In the genomic region with DNA sequence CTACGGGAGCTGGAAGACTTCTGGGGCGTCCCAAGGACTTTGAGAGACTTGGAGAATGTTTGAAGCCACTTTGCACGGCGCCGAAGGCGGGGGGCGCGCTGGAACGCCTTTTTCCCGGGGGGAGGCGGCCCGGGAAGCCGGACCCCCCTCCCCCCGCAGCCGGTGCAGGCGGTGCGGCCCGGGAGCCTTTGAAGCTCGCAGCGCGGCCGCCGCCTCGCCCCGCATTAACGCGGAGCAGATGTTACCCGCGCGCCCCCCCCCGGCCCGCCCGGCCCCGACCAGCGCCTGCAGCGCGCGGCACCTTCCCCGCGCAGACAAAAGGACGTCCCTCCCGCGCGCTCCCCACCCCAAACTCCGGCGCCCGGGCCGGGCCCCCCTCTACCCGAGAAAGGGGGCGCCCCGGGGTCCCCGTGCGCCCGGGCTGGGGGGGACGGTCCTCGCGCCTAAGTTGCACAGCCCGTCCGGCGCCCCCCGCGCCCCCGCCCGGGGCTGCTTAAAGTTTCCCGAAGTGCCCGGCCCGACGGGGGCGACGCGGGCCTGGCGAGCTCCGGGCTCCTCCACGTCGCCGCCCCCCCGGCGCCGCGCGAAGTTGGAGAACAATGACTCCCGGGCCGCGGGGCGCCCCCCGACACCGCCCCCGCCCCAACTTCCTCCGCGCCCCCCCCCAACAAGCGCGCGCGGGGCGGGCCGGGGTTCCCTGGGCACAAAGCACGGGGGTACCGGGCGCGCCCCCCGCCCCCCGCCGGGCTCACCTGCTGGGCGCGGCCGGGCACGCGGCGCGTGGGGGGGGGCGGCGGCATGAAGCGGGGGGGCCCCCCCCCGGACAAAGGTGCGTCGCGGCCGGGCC, we compare ENCODE assay signal across 8 cellular contexts. TPM values are rescaled to one million over a fixed set of nuclear protein-coding genes. Genes with fewer than 3 reads are reported as not detected.
DNase-seq lines count a peak whose midpoint lies in the region; ATAC-seq, FAIRE-seq and TF ChIP-seq lines count a peak whose summit lies in the region.

No MANE protein-coding gene starts in this region.

- H3K27me3 Mint-ChIP-seq in stimulated activated memory B cell treated with anti-CD40 and anti-IgM and Interleukin-4, amounts not matched to agents 10 μg/mL and 1 μg/mL and 100 μg/mL, for 72 hours: no peaks in the 10 kb centered on the region

- H3K4me2 ChIP-seq in HepG2 (ENCODE audit: low read depth, low read length): peak overlapping the region; percentile 77

- peaks cover 32% of the 10 kb centered on the region for H3K4me1 ChIP-seq in HepG2 (ENCODE audit: insufficient read depth, low read length)

- no peaks in the 10 kb centered on the region for H3K9me3 ChIP-seq in HepG2 (ENCODE audit: low read length)

- no TSS peak for BruUV-seq in HepG2 (replicated peaks; lab: Mats Ljungman, UMichigan)

- intact Hi-C loops in HepG2 (cut with micrococcal nuclease; ENCODE audit: unreplicated experiment): loop anchor here (5.0 kb wide), 1 partner anchor 44 kb away; the partner anchor contains the start of gene UQCR11

- peaks cover under 1 to 19% of the 10 kb centered on the region in 2 experiments; a peak in 3 of 5 replicates for H3K27me3 ChIP-seq in HepG2 (ENCODE audit: control insufficient read depth in 1 of 2, insufficient read depth in 2 of 2, low read length in 2 of 2)

- TF ChIP-seq RAD21 in HepG2 (CRISPR knock-in tag; IDR thresholded peaks at IDR 0.05): no peak

- H3K4me3 ChIP-seq in cardiac fibroblast (replicated peaks in 1 of 2; ENCODE audit: low read depth in 2 of 2, low read length in 2 of 2) (peak overlapping the region; percentile 64 to 80), HepG2 (replicated peaks in 1 of 3; ENCODE audit: insufficient read depth in 1 of 3, low read depth in 2 of 3, low read length in 3 of 3) (peak overlapping the region; percentile 77 to 85 (median 77))

- H3K9me3 Mint-ChIP-seq in stimulated activated memory B cell treated with anti-CD40 and anti-IgM and Interleukin-4, amounts not matched to agents 10 μg/mL and 1 μg/mL and 100 μg/mL, for 72 hours: no peaks in the 10 kb centered on the region

- no peak for TF ChIP-seq POLR2A in HepG2 (IDR thresholded peaks at IDR 0.05; ENCODE audit: insufficient read depth in 1 of 2, low read depth in 2 of 2, low read length in 2 of 2)

- H3K79me2 ChIP-seq in HepG2 (ENCODE audit: insufficient read depth, low read length): peaks cover 15% of the 10 kb centered on the region

- CTCF ChIA-PET in HepG2 (lab: Yijun Ruan, JAX; ENCODE audit: low intra/inter-chr PET ratio, low total read pairs): no interaction called here

- H3K36me3 Mint-ChIP-seq in stimulated activated memory B cell treated with anti-CD40 and anti-IgM and Interleukin-4, amounts not matched to agents 10 μg/mL and 1 μg/mL and 100 μg/mL, for 72 hours: peaks cover 22% of the 10 kb centered on the region

- no peak for FAIRE-seq in HepG2 (lab: Jason Lieb, UNC)

- H3K4me3 Mint-ChIP-seq in stimulated activated memory B cell treated with anti-CD40 and anti-IgM and Interleukin-4, amounts not matched to agents 10 μg/mL and 1 μg/mL and 100 μg/mL, for 72 hours: peak overlapping the region; percentile 97

- H4K20me1 ChIP-seq in HepG2 (ENCODE audit: insufficient read depth, low read length): no peaks in the 10 kb centered on the region

- TF ChIP-seq CTCF in cardiac fibroblast (IDR thresholded peaks at IDR 0.05; ENCODE audit: low read depth, low read length): no peak
- no peak for TF ChIP-seq CTCF in HepG2 (CRISPR knock-in tag; IDR thresholded peaks at IDR 0.05)

- in situ Hi-C loops in HepG2 (cut with HindIII; ENCODE audit: extremely low pct_ligation_motif_present, low pct_unique_long_range_greater_than_20kb): no loop called here

- ATAC-seq in HepG2: 0 out of 3 replicates have a peak, but pooled peaks have one; percentile 4
- ATAC-seq in stimulated activated memory B cell treated with anti-CD40 and anti-IgM and Interleukin-4, amounts not matched to agents 10 μg/mL and 1 μg/mL and 100 μg/mL, for 72 hours: peak; percentile 0
- ATAC-seq in GM18868 (IDR thresholded peaks at IDR 0.05; ENCODE audit: unreplicated experiment): no peak

- H3K27ac Mint-ChIP-seq in stimulated activated memory B cell treated with anti-CD40 and anti-IgM and Interleukin-4, amounts not matched to agents 10 μg/mL and 1 μg/mL and 100 μg/mL, for 72 hours: peak overlapping the region; percentile 87

- peak overlapping the region; percentile 75 for H3K9ac ChIP-seq in HepG2 (ENCODE audit: insufficient read depth, low read depth, low read length)

- POLR2A ChIA-PET in HepG2 (lab: Yijun Ruan, JAX): interaction anchor here (2.4 kb wide), 1 partner anchor 46 kb away, joined by 7 read pairs; the partner anchor contains the start of gene UQCR11

- WGBS in HepG2 (ENCODE audit: low lambda C conversion rate): 0% methylated on average over 8 of the region's 118 CpGs

- peak; percentile 78 for DNase-seq in AG08396 (ENCODE audit: low spot score)
- DNase-seq in HCEC 1CT: peak; percentile 39
- DNase-seq in T-helper 22 cell (ENCODE audit: low read depth): peak; percentile 21
- DNase-seq in cardiac fibroblast (ENCODE audit: low read depth in 2 of 2): peak; percentile 28 to 42
- DNase-seq in HepG2 (ENCODE audit: low spot score): no peak
- no peak for DNase-seq in SIG-M5 (lab: John Stamatoyannopoulos, UW)

- peaks cover 70% of the 10 kb centered on the region for H3K4me1 Mint-ChIP-seq in stimulated activated memory B cell treated with anti-CD40 and anti-IgM and Interleukin-4, amounts not matched to agents 10 μg/mL and 1 μg/mL and 100 μg/mL, for 72 hours

- H3K27ac ChIP-seq in HepG2 (ENCODE audit: extremely low read length, insufficient read depth, low read length): peak overlapping the region; percentile 59

- TF ChIP-seq EP300 in HepG2 (IDR thresholded peaks at IDR 0.05; ENCODE audit: low read depth in 2 of 2, low read length in 2 of 2) (no peak), HepG2 (CRISPR knock-in tag; IDR thresholded peaks at IDR 0.05; ENCODE audit: borderline replicate concordance) (no peak)

- H3K36me3 ChIP-seq in HepG2 (replicated peaks in 1 of 2; ENCODE audit: control insufficient read depth in 1 of 2, insufficient read depth in 2 of 2, low read length in 2 of 2): peaks cover 0 to 17% of the 10 kb centered on the region in 2 experiments; a peak in 4 of 5 replicates

- H2AFZ ChIP-seq in HepG2 (ENCODE audit: low read length): no peak overlapping the region

RNA-seq across cellular contexts. Expression of gene TCF3, which starts 0.6 kb away (rescaled TPM):
- total RNA-seq in HepG2 (2016; rRNA removed; fragmentation: Illumina TruSeq; extraction: Trizol): 38.0 and 53.2 TPM in 2 replicates
- 24.5 and 28.5 TPM in 2 replicates for total RNA-seq in HepG2 (2016; cell fraction: cytosol; rRNA removed; fragmentation: Illumina TruSeq; extraction: Trizol; ENCODE audit: low read depth)
- total RNA-seq in HepG2 (2016; cell fraction: insoluble cytoplasmic fraction; rRNA removed; fragmentation: Illumina TruSeq; extraction: Trizol): 29.0 and 50.0 TPM in 2 replicates
- total RNA-seq in HepG2 (2016; cell fraction: membrane; rRNA removed; fragmentation: Illumina TruSeq; extraction: Trizol): 81.6 and 83.0 TPM in 2 replicates
- total RNA-seq in HepG2 (2016; cell fraction: nucleus; rRNA removed; fragmentation: Illumina TruSeq; extraction: Trizol): 28.3 and 35.7 TPM in 2 replicates
- 51.4 and 52.0 TPM in 2 replicates for polyA plus RNA-seq in HepG2 (2011; rRNA removed)
- polyA plus RNA-seq in HepG2 (2011; cell fraction: cytosol; rRNA removed): 39.6 and 81.0 TPM in 2 replicates
- 168 and 260 TPM in 2 replicates for polyA plus RNA-seq in HepG2 (2011; cell fraction: nucleus; rRNA removed)
- polyA plus RNA-seq in HepG2 (2012): 51.8 and 53.9 TPM in 2 replicates
- 65.0 and 68.6 TPM in 2 replicates for polyA plus RNA-seq in HepG2 (2016; cell fraction: cytosol; fragmentation: Illumina TruSeq; extraction: Trizol; ENCODE audit: low read depth)
- polyA plus RNA-seq in HepG2 (2016; cell fraction: insoluble cytoplasmic fraction; fragmentation: Illumina TruSeq; extraction: Trizol; ENCODE audit: low read depth): 77.8 and 91.9 TPM in 2 replicates
- 123 and 140 TPM in 2 replicates for polyA plus RNA-seq in HepG2 (2016; cell fraction: membrane; fragmentation: Illumina TruSeq; extraction: Trizol; ENCODE audit: low read depth)
- polyA plus RNA-seq in HepG2 (2016; cell fraction: nucleus; fragmentation: Illumina TruSeq; extraction: Trizol; ENCODE audit: insufficient read depth, low read depth): 119 and 120 TPM in 2 replicates
- polyA minus RNA-seq in HepG2 (2011; rRNA and poly(A)+ RNA removed; ENCODE audit: low replicate concordance): 55.1 and 105 TPM in 2 replicates
- 44.3 and 47.1 TPM in 2 replicates for polyA minus RNA-seq in HepG2 (2011; cell fraction: cytosol; rRNA and poly(A)+ RNA removed)
- 17.8 and 22.5 TPM in 2 replicates for polyA minus RNA-seq in HepG2 (2011; cell fraction: nucleus; rRNA and poly(A)+ RNA removed)

RNA-seq across cellular contexts. Expression of gene UQCR11, which starts 46.5 kb away (rescaled TPM):
- total RNA-seq in HepG2 (2016; rRNA removed; fragmentation: Illumina TruSeq; extraction: Trizol): 214 and 216 TPM in 2 replicates
- total RNA-seq in HepG2 (2016; cell fraction: cytosol; rRNA removed; fragmentation: Illumina TruSeq; extraction: Trizol; ENCODE audit: low read depth): 181 and 320 TPM in 2 replicates
- 205 and 210 TPM in 2 replicates for total RNA-seq in HepG2 (2016; cell fraction: insoluble cytoplasmic fraction; rRNA removed; fragmentation: Illumina TruSeq; extraction: Trizol)
- 252 and 309 TPM in 2 replicates for total RNA-seq in HepG2 (2016; cell fraction: membrane; rRNA removed; fragmentation: Illumina TruSeq; extraction: Trizol)
- total RNA-seq in HepG2 (2016; cell fraction: nucleus; rRNA removed; fragmentation: Illumina TruSeq; extraction: Trizol): 63.8 and 65.4 TPM in 2 replicates
- polyA plus RNA-seq in HepG2 (2011; rRNA removed): 111 and 125 TPM in 2 replicates
- polyA plus RNA-seq in HepG2 (2011; cell fraction: cytosol; rRNA removed): 81.4 and 152 TPM in 2 replicates
- 46.6 and 47.9 TPM in 2 replicates for polyA plus RNA-seq in HepG2 (2011; cell fraction: nucleus; rRNA removed)
- polyA plus RNA-seq in HepG2 (2012): 92.9 and 123 TPM in 2 replicates
- polyA plus RNA-seq in HepG2 (2016; cell fraction: cytosol; fragmentation: Illumina TruSeq; extraction: Trizol; ENCODE audit: low read depth): 249 and 487 TPM in 2 replicates
- 158 and 171 TPM in 2 replicates for polyA plus RNA-seq in HepG2 (2016; cell fraction: insoluble cytoplasmic fraction; fragmentation: Illumina TruSeq; extraction: Trizol; ENCODE audit: low read depth)
- 210 and 295 TPM in 2 replicates for polyA plus RNA-seq in HepG2 (2016; cell fraction: membrane; fragmentation: Illumina TruSeq; extraction: Trizol; ENCODE audit: low read depth)
- polyA plus RNA-seq in HepG2 (2016; cell fraction: nucleus; fragmentation: Illumina TruSeq; extraction: Trizol; ENCODE audit: insufficient read depth, low read depth): 98.1 and 120 TPM in 2 replicates
- polyA minus RNA-seq in HepG2 (2011; rRNA and poly(A)+ RNA removed; ENCODE audit: low replicate concordance): 32.9 and 62.2 TPM in 2 replicates
- 12.7 and 18.7 TPM in 2 replicates for polyA minus RNA-seq in HepG2 (2011; cell fraction: cytosol; rRNA and poly(A)+ RNA removed)
- 15.9 and 18.2 TPM in 2 replicates for polyA minus RNA-seq in HepG2 (2011; cell fraction: nucleus; rRNA and poly(A)+ RNA removed)

RNA-seq across cellular contexts. Expression of gene MBD3, which starts 59.1 kb away (rescaled TPM):
- total RNA-seq in HepG2 (2016; rRNA removed; fragmentation: Illumina TruSeq; extraction: Trizol): 58.9 and 76.9 TPM in 2 replicates
- total RNA-seq in HepG2 (2016; cell fraction: cytosol; rRNA removed; fragmentation: Illumina TruSeq; extraction: Trizol; ENCODE audit: low read depth): 18.4 and 19.5 TPM in 2 replicates
- 59.4 and 81.3 TPM in 2 replicates for total RNA-seq in HepG2 (2016; cell fraction: insoluble cytoplasmic fraction; rRNA removed; fragmentation: Illumina TruSeq; extraction: Trizol)
- 58.1 and 59.8 TPM in 2 replicates for total RNA-seq in HepG2 (2016; cell fraction: membrane; rRNA removed; fragmentation: Illumina TruSeq; extraction: Trizol)
- 37.4 and 41.1 TPM in 2 replicates for total RNA-seq in HepG2 (2016; cell fraction: nucleus; rRNA removed; fragmentation: Illumina TruSeq; extraction: Trizol)
- polyA plus RNA-seq in HepG2 (2011; rRNA removed): 21.2 and 32.4 TPM in 2 replicates
- polyA plus RNA-seq in HepG2 (2011; cell fraction: cytosol; rRNA removed): 25.5 and 43.1 TPM in 2 replicates
- 88.4 and 96.9 TPM in 2 replicates for polyA plus RNA-seq in HepG2 (2011; cell fraction: nucleus; rRNA removed)
- polyA plus RNA-seq in HepG2 (2012): 21.4 and 34.5 TPM in 2 replicates
- polyA plus RNA-seq in HepG2 (2016; cell fraction: cytosol; fragmentation: Illumina TruSeq; extraction: Trizol; ENCODE audit: low read depth): 19.9 and 20.7 TPM in 2 replicates
- 57.2 and 62.2 TPM in 2 replicates for polyA plus RNA-seq in HepG2 (2016; cell fraction: insoluble cytoplasmic fraction; fragmentation: Illumina TruSeq; extraction: Trizol; ENCODE audit: low read depth)
- polyA plus RNA-seq in HepG2 (2016; cell fraction: membrane; fragmentation: Illumina TruSeq; extraction: Trizol; ENCODE audit: low read depth): 39.6 and 43.3 TPM in 2 replicates
- polyA plus RNA-seq in HepG2 (2016; cell fraction: nucleus; fragmentation: Illumina TruSeq; extraction: Trizol; ENCODE audit: insufficient read depth, low read depth): 100 and 109 TPM in 2 replicates
- polyA minus RNA-seq in HepG2 (2011; rRNA and poly(A)+ RNA removed; ENCODE audit: low replicate concordance): 65.5 and 79.2 TPM in 2 replicates
- polyA minus RNA-seq in HepG2 (2011; cell fraction: cytosol; rRNA and poly(A)+ RNA removed): 29.4 and 32.5 TPM in 2 replicates
- 20.1 and 22.0 TPM in 2 replicates for polyA minus RNA-seq in HepG2 (2011; cell fraction: nucleus; rRNA and poly(A)+ RNA removed)

Comparison
In these comparisons a context has a peak if more than half of its experiments do, and no peak if none do; other contexts are left out.
1. DNase-seq: peak in AG08396 (single experiment), HCEC 1CT (single experiment), T-helper 22 cell (single experiment) and cardiac fibroblast (2 of 2); none in HepG2 (single experiment) and SIG-M5 (single experiment).